In the genomic region with DNA sequence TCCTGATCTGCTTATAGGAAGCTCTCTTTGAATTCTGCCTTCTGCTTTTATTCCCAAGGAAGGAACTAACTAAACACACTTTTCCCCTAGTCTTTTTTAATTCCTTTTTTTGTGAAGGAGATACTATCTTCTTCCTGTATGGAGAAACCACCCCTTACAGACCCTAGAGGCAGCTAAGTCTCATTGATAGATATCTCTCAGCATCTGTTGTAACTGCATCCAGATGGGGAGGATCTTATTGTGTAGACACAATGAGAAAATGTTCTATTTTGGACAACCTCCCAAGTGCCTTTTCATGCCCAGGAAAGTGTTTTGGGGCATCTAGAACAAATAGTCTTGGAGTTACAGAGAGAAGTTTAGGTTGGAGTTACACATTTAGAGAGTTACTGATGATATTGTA, we compare ENCODE assay signal across 15 cellular contexts.
A peak's percentile ranks its signal among the peaks of the same experiment; 100 is the strongest.
DNase-seq lines count a peak whose midpoint lies in the region; ATAC-seq and TF ChIP-seq lines count a peak whose summit lies in the region.
"Had no signal": no experiment of that assay in that cellular context is flagged by ENCODE, and none has a peak within 500 bp of the region (broad histone marks: within the 10 kb centered on the region; RNA-seq: fewer than 3 reads in every experiment).

No MANE protein-coding gene starts in this region.

- H2BK15ac ChIP-seq in IMR-90 (ENCODE audit: low read depth, low read length), result peak overlapping the region; percentile 66; the same call in 1 of the 3 replicates

- peaks cover 31 to 48% (median 41%) of the 10 kb centered on the region in 4 donors for H3K4me1 Mint-ChIP-seq in CD4-positive, alpha-beta memory T cell
- H3K4me1 Mint-ChIP-seq in endodermal cell, result peaks cover 50% of the 10 kb centered on the region

- no peaks in the 10 kb centered on the region for H3K27me3 ChIP-seq in CD4-positive, alpha-beta memory T cell (ENCODE audit: insufficient read depth, low read length)
- H3K27me3 ChIP-seq in IMR-90 (ENCODE audit: control insufficient read depth, insufficient read depth, low read length) (no peaks in the 10 kb centered on the region), endodermal cell (ENCODE audit: control insufficient read depth, insufficient read depth, low read length, poor library complexity, severe bottlenecking) (no peaks in the 10 kb centered on the region), gastrocnemius medialis (no peaks in the 10 kb centered on the region)

- no peak for TF ChIP-seq RAD21 in IMR-90 (IDR thresholded peaks at IDR 0.05; ENCODE audit: low read length)

- no peak overlapping the region for H2AK5ac ChIP-seq in IMR-90 (ENCODE audit: low read depth, low read length)

- no peak overlapping the region for H3K4me3 ChIP-seq in CD4-positive, alpha-beta memory T cell (ENCODE audit: low read length in 2 of 2)
- H3K4me3 ChIP-seq in IMR-90 (ENCODE audit: insufficient read depth, low read depth, low read length) (no peak overlapping the region), endodermal cell (ENCODE audit: low read length) (no peak overlapping the region), gastrocnemius medialis (no peak overlapping the region)

- H3K27ac ChIP-seq in CD4-positive, alpha-beta memory T cell (ENCODE audit: low read depth, low read length), result peak overlapping the region; percentile 1
- H3K27ac ChIP-seq in IMR-90 (ENCODE audit: insufficient read depth, low read length), result no peak overlapping the region
- no peak overlapping the region for H3K27ac ChIP-seq in endodermal cell (ENCODE audit: low read depth, low read length)
- H3K27ac ChIP-seq in gastrocnemius medialis, result peak overlapping the region in 3 of 4 donors; percentile 5 to 44 (median 28)

- peak overlapping the region in 3 of 8 donors; percentile 38 to 57 (median 45) for H3K4me3 Mint-ChIP-seq in CD4-positive, alpha-beta memory T cell
- no peak overlapping the region for H3K4me3 Mint-ChIP-seq in endodermal cell
- H3K4me3 Mint-ChIP-seq: activated CD8-positive, alpha-beta memory T cell treated with anti-CD3 and anti-CD28 coated beads, Interleukin-2, amount 10 ng/mL, durations not matched to agents 7 days and 5 days had no signal

- intact Hi-C loops in CD4-positive, alpha-beta memory T cell (cut with micrococcal nuclease), result no loop called here
- intact Hi-C loops in IMR-90 (cut with micrococcal nuclease) (no loop called here), gastrocnemius medialis (cut with DNase I; ENCODE audit: low total_unique reads) (no loop called here)

- no peaks in the 10 kb centered on the region for H3K36me3 ChIP-seq in CD4-positive, alpha-beta memory T cell (ENCODE audit: insufficient read depth, low read length)
- H3K36me3 ChIP-seq in IMR-90 (ENCODE audit: control insufficient read depth, insufficient read depth, low read length), result no peaks in the 10 kb centered on the region
- H3K36me3 ChIP-seq in endodermal cell (ENCODE audit: control insufficient read depth, insufficient read depth, low read length), result no peaks in the 10 kb centered on the region
- H3K36me3 ChIP-seq in gastrocnemius medialis, result no peaks in the 10 kb centered on the region

- POLR2A ChIA-PET in CD4-positive, alpha-beta memory T cell (lab: Charles Lee; ENCODE audit: partially characterized antibody), result interaction anchor here (1.3 to 5.0 kb wide), 2 partner anchors 8 to 62 kb away, joined by 3 to 34 read pairs; a partner anchor contains a TSS
- POLR2A ChIA-PET in IMR-90 (lab: Charles Lee; ENCODE audit: unreplicated experiment), result no interaction called here

- no peak overlapping the region for H2AFZ ChIP-seq in IMR-90 (replicated peaks; ENCODE audit: low read length, poor library complexity)

- H4K8ac ChIP-seq in IMR-90 (ENCODE audit: low read depth in 2 of 2, low read length in 2 of 2), result 0 out of 4 replicates have a peak overlapping the region, but pooled peaks of 1 of the 2 experiments have one; percentile 8

- H3K27ac Mint-ChIP-seq in CD4-positive, alpha-beta memory T cell, result peak overlapping the region; percentile 25 to 72 (median 62)
- peak overlapping the region; percentile 26 for H3K27ac Mint-ChIP-seq in endodermal cell
- H3K27ac Mint-ChIP-seq: activated CD8-positive, alpha-beta memory T cell treated with anti-CD3 and anti-CD28 coated beads, Interleukin-2, amount 10 ng/mL, durations not matched to agents 7 days and 5 days had no signal

- no peak overlapping the region; the same call in 1 of the 2 replicates for H3K18ac ChIP-seq in IMR-90 (ENCODE audit: low read depth, low read length)

- no TSS peak for BruUV-seq in IMR-90 (replicated peaks; lab: Mats Ljungman, UMichigan)

- peak overlapping the region; percentile 43; the same call in 1 of the 2 replicates for H3K14ac ChIP-seq in IMR-90 (replicated peaks; ENCODE audit: low read depth, low read length)

- H3K79me1 ChIP-seq in IMR-90 (ENCODE audit: low read depth in 1 of 2, low read length in 2 of 2), result peaks cover 23 to 28% of the 10 kb centered on the region in 2 experiments

- H3K9me3 Mint-ChIP-seq in CD4-positive, alpha-beta memory T cell, result peaks cover 0 to 3% (median 0%) of the 10 kb centered on the region in 8 donors
- peaks cover 8% of the 10 kb centered on the region for H3K9me3 Mint-ChIP-seq in endodermal cell

- no peak overlapping the region for H3K4me2 ChIP-seq in IMR-90 (ENCODE audit: low read depth, low read length)

- peak overlapping the region; percentile 40; the same call in 1 of the 2 replicates for H3K23ac ChIP-seq in IMR-90 (ENCODE audit: low read depth, low read length)

- H2BK20ac ChIP-seq in IMR-90 (ENCODE audit: low read depth, low read length), result no peak overlapping the region; the same call in 1 of the 2 replicates

- no peaks in the 10 kb centered on the region for H3K9me3 ChIP-seq in CD4-positive, alpha-beta memory T cell (ENCODE audit: control insufficient read depth in 1 of 2, low read length in 2 of 2)
- H3K9me3 ChIP-seq in IMR-90 (ENCODE audit: control insufficient read depth, insufficient read depth, low read length) (no peaks in the 10 kb centered on the region), endodermal cell (ENCODE audit: control insufficient read depth, low read length) (no peaks in the 10 kb centered on the region), gastrocnemius medialis (no peaks in the 10 kb centered on the region)
- H3K9me3 ChIP-seq: Caco-2 had no signal

- TF ChIP-seq CTCF in IMR-90 (conservative IDR thresholded peaks at IDR 0.05; ENCODE audit: low read depth, low read length) (no peak), endodermal cell (conservative IDR thresholded peaks at IDR 0.05) (no peak), gastrocnemius medialis (IDR thresholded peaks at IDR 0.05 in 4 of 5, conservative IDR thresholded peaks at IDR 0.05 in 1 of 5) (no peak), omental fat pad (IDR thresholded peaks at IDR 0.05) (no peak)

- H3K56ac ChIP-seq in IMR-90 (ENCODE audit: extremely low read depth, insufficient read depth, low read length), result no peak overlapping the region

- H2AK9ac ChIP-seq in IMR-90 (replicated peaks; ENCODE audit: low read depth, low read length, poor library complexity), result no peak overlapping the region

- peak overlapping the region; percentile 51; the same call in 1 of the 2 replicates for H2BK120ac ChIP-seq in IMR-90 (ENCODE audit: low read depth, low read length)

- H3K9ac ChIP-seq in IMR-90 (ENCODE audit: low read depth, low read length), result no peak overlapping the region
- no peak overlapping the region for H3K9ac ChIP-seq in endodermal cell (ENCODE audit: extremely low read depth, low read length, poor library complexity, severe bottlenecking)

- CTCF ChIA-PET in CD4-positive, alpha-beta memory T cell (lab: Charles Lee; ENCODE audit: partially characterized antibody), result interaction anchor here (0.9 to 3.0 kb wide), 4 partner anchors 8 to 76 kb away, joined by 3 to 14 read pairs (median 4); no protein-coding TSS in a partner anchor
- CTCF ChIA-PET in IMR-90 (lab: Yijun Ruan, JAX), result interaction anchor here (1.0 to 1.1 kb wide), 2 partner anchors 10 to 94 kb away, joined by 3 read pairs; no protein-coding TSS in a partner anchor

- peaks cover 3% of the 10 kb centered on the region for H3K9me1 ChIP-seq in IMR-90 (ENCODE audit: insufficient read depth, low read length)

- H3K4ac ChIP-seq in IMR-90 (ENCODE audit: low read depth, low read length), result peak overlapping the region; percentile 43; the same call in 1 of the 2 replicates

- peaks cover 27% of the 10 kb centered on the region for H3K4me1 ChIP-seq in CD4-positive, alpha-beta memory T cell (ENCODE audit: insufficient read depth, low read length)
- peaks cover 8% of the 10 kb centered on the region for H3K4me1 ChIP-seq in IMR-90 (ENCODE audit: control insufficient read depth, insufficient read depth, low read length)
- H3K4me1 ChIP-seq in endodermal cell (ENCODE audit: control insufficient read depth, insufficient read depth, low read length), result peaks cover 6% of the 10 kb centered on the region
- peaks cover 28 to 29% of the 10 kb centered on the region in 2 donors for H3K4me1 ChIP-seq in gastrocnemius medialis

- H4K91ac ChIP-seq in IMR-90 (ENCODE audit: insufficient read depth, low read depth, low read length), result peak overlapping the region; percentile 20; the same call in 1 of the 2 replicates

- no peak for DNase-seq in CD4-positive, alpha-beta memory T cell
- no peak for DNase-seq in IMR-90
- no peak for DNase-seq in endodermal cell
- DNase-seq in gastrocnemius medialis, result no peak
- DNase-seq in DMS 273 (lab: John Stamatoyannopoulos, UW; ENCODE audit: unreplicated experiment), result no peak
- DNase-seq in activated CD4-positive, alpha-beta T cell treated with anti-CD3 and anti-CD28 coated beads, Interleukin-2, amount 50 U/mL, for 4 hours, result no peak
- no peak for DNase-seq in omental fat pad (ENCODE audit: low spot score)
- DNase-seq: activated CD8-positive, alpha-beta memory T cell treated with anti-CD3 and anti-CD28 coated beads, Interleukin-2, amount 10 ng/mL, durations not matched to agents 7 days and 5 days; activated naive CD4-positive, alpha-beta T cell treated with anti-CD3 and anti-CD28 coated beads, Interleukin-2, amount 50 U/mL, for 16 hours; Caco-2; effector memory CD4-positive, alpha-beta T cell; islet precursor cell; NCI-H1092 treated with DMSO at 0.1 percent for 48 hours; stimulated activated CD4-positive, alpha-beta T cell treated with anti-CD3 and anti-CD28 coated beads, Interleukin-12 subunit alpha, Interleukin-12 subunit beta, amount 100 ng/mL, for 4 hours had no signal

- no peak overlapping the region for H2BK5ac ChIP-seq in IMR-90 (ENCODE audit: low read depth, low read length, poor library complexity, severe bottlenecking)

- peaks cover 2 to 9% of the 10 kb centered on the region in 2 donors for H3K36me3 Mint-ChIP-seq in CD4-positive, alpha-beta memory T cell
- H3K36me3 Mint-ChIP-seq in endodermal cell (ENCODE audit: low read depth), result peaks cover 9% of the 10 kb centered on the region

- no peak for TF ChIP-seq POLR2A in IMR-90 (IDR thresholded peaks at IDR 0.05; ENCODE audit: low read depth, low read length)
- TF ChIP-seq POLR2A in gastrocnemius medialis (IDR thresholded peaks at IDR 0.05), result no peak

- in situ Hi-C loops in IMR-90 (cut with MboI; ENCODE audit: low sequenced_read_pairs) (loop anchor here (5.0 kb wide), 1 partner anchor 37 kb away; no protein-coding TSS in a partner anchor), gastrocnemius medialis (cut with MboI; ENCODE audit: low sequenced_read_pairs in 4 of 4) (no loop called here)

- dilution Hi-C loops in IMR-90 (cut with HindIII; ENCODE audit: low sequenced_read_pairs, unreplicated experiment), result no loop called here

- H4K20me1 ChIP-seq in IMR-90 (ENCODE audit: insufficient read depth, low read length), result 0 out of 2 replicates have a peak, but pooled peaks cover 4% of the 10 kb centered on the region

- H4K5ac ChIP-seq in IMR-90 (ENCODE audit: low read depth, low read length), result 0 out of 2 replicates have a peak overlapping the region, but pooled peaks have one; percentile 46

- no peaks in the 10 kb centered on the region for H3K27me3 Mint-ChIP-seq in CD4-positive, alpha-beta memory T cell
- no peaks in the 10 kb centered on the region for H3K27me3 Mint-ChIP-seq in endodermal cell (ENCODE audit: insufficient read depth)
- H3K27me3 Mint-ChIP-seq: activated CD8-positive, alpha-beta memory T cell treated with anti-CD3 and anti-CD28 coated beads, Interleukin-2, amount 10 ng/mL, durations not matched to agents 7 days and 5 days had no signal

- ATAC-seq in IMR-90 (ENCODE audit: low read depth) (no peak), gastrocnemius medialis (no peak), omental fat pad (ENCODE audit: low FRiP score) (no peak)
- ATAC-seq: activated CD8-positive, alpha-beta memory T cell treated with anti-CD3 and anti-CD28 coated beads, Interleukin-2, amount 10 ng/mL, durations not matched to agents 7 days and 5 days; HepG2 had no signal

Comparison
In these comparisons a context has a peak if more than half of its experiments do, and no peak if none do; other contexts are left out.
1. H3K27ac ChIP-seq: peak in CD4-positive, alpha-beta memory T cell (single experiment) and gastrocnemius medialis (3 of 4); none in IMR-90 (single experiment) and endodermal cell (single experiment).